8 cellular contexts compared by ENCODE assay signal in genomic region chr6:169751242-169752073, GRCh38. TPM values are rescaled to one million over a fixed set of nuclear protein-coding genes. Genes with fewer than 3 reads are reported as not detected.
DNase-seq lines count a peak whose midpoint lies in the region; ATAC-seq, FAIRE-seq and TF ChIP-seq lines count a peak whose summit lies in the region.

A gene with protein sequence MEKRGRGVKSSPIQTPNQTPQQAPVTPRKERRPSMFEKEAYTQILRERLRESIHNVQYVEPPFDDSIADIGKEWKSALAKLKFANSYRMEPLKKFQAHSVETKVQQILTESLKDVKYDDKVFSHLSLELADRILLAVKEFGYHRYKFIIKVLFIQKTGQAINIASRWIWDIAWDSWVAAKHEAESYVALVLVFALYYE (minus strand): TSS chr6:169751572. CDS start chr6:169751458, 114 bp downstream.
ERMARD (plus strand) TSS chr6:169751622; CDS start chr6:169751658, 36 bp downstream.

- H3K36me3 ChIP-seq in BJ (ENCODE audit: control insufficient read depth, insufficient read depth, low read length) = no peaks in the 10 kb centered on the region; the same call in 1 of the 2 replicates

- no peaks in the 10 kb centered on the region for H3K27me3 Mint-ChIP-seq in activated CD4-positive, alpha-beta T cell treated with anti-CD3 and anti-CD28 coated beads for 36 hours

- DNase-seq in BJ (ENCODE audit: low read depth) (peak; percentile 68), GM19239 (ENCODE audit: insufficient read length, low spot score) (peak; percentile 78), NCI-H510A (lab: John Stamatoyannopoulos, UW) (peak; percentile 82)
- DNase-seq in activated CD4-positive, alpha-beta T cell treated with anti-CD3 and anti-CD28 coated beads for 36 hours = peak; percentile 96
- peak; percentile 81 to 92 (median 90) for DNase-seq in stimulated activated CD4-positive, alpha-beta T cell treated with anti-CD3 and anti-CD28 coated beads, Interleukin-1b, Interleukin-23, amount 100 ng/mL, for 24 hours (ENCODE audit: low read depth in 4 of 4, low spot score in 1 of 4)

- H3K4me3 Mint-ChIP-seq in activated CD4-positive, alpha-beta T cell treated with anti-CD3 and anti-CD28 coated beads for 36 hours = peak within 1 kb of the TSS; percentile 95

- CTCF ChIA-PET in BJ (lab: Yijun Ruan, JAX) = interaction anchor here (1.0 to 1.1 kb wide), 2 partner anchors 48 to 80 kb away, joined by 3 read pairs; no protein-coding TSS in a partner anchor
- CTCF ChIA-PET in activated CD4-positive, alpha-beta T cell treated with anti-CD3 and anti-CD28 coated beads for 36 hours (lab: Charles Lee) = interaction anchor here (0.6 to 3.1 kb wide), 4 partner anchors 10 to 844 kb away, joined by 3 to 15 read pairs (median 3); no protein-coding TSS in a partner anchor

- TF ChIP-seq CTCF in BJ (IDR thresholded peaks at IDR 0.05; ENCODE audit: insufficient read depth, low read depth, low read length) = peak; percentile 28; the same call in 1 of the 2 replicates

- peak; percentile 94 for ATAC-seq in HG03442 (IDR thresholded peaks at IDR 0.05; ENCODE audit: unreplicated experiment)
- ATAC-seq in activated CD4-positive, alpha-beta T cell treated with anti-CD3 and anti-CD28 coated beads for 36 hours = peak; percentile 96

- H3K9me3 Mint-ChIP-seq in activated CD4-positive, alpha-beta T cell treated with anti-CD3 and anti-CD28 coated beads for 36 hours (ENCODE audit: low read depth) = peaks cover 2% of the 10 kb centered on the region

- peak within 1 kb of the TSS; percentile 95 for H3K27ac ChIP-seq in cingulate gyrus (ENCODE audit: low read depth, low read length)
- peak within 1 kb of the TSS; percentile 95 for H3K27ac ChIP-seq in layer of hippocampus (ENCODE audit: low read depth, low read length)

- intact Hi-C loops in activated CD4-positive, alpha-beta T cell treated with anti-CD3 and anti-CD28 coated beads for 36 hours (cut with DNase I, micrococcal nuclease) = loop anchor here (1.0 to 10.0 kb wide), 9 partner anchors 27 to 857 kb away; partner anchors contain the start of genes C6orf120 (in 2 of the 2), TBP (in 2 of the 2), WDR27 (in 2 of the 2) and FAM120B (in 1 of the 2)

- peak within 1 kb of the TSS; percentile 87 for H3K4me3 ChIP-seq in BJ (ENCODE audit: low read depth, low read length)

- FAIRE-seq in GM19239 (lab: Jason Lieb, UNC) = peak; percentile 95

- peaks cover 23% of the 10 kb centered on the region for H3K4me1 Mint-ChIP-seq in activated CD4-positive, alpha-beta T cell treated with anti-CD3 and anti-CD28 coated beads for 36 hours

- POLR2A ChIA-PET in BJ (lab: Charles Lee) = no interaction called here
- POLR2A ChIA-PET in activated CD4-positive, alpha-beta T cell treated with anti-CD3 and anti-CD28 coated beads for 36 hours (lab: Charles Lee) = interaction anchor here (0.8 to 3.7 kb wide), 3 partner anchors 27 to 50 kb away, joined by 3 to 14 read pairs (median 3); partner anchors contain the start of genes C6orf120, PHF10 and WDR27

- H3K27me3 ChIP-seq in BJ (ENCODE audit: control insufficient read depth, insufficient read depth, low read length) (no peaks in the 10 kb centered on the region), layer of hippocampus (ENCODE audit: control insufficient read depth, insufficient read depth, low read length) (no peaks in the 10 kb centered on the region)

- peaks cover 29% of the 10 kb centered on the region for H3K36me3 Mint-ChIP-seq in activated CD4-positive, alpha-beta T cell treated with anti-CD3 and anti-CD28 coated beads for 36 hours (ENCODE audit: low read depth)

- H3K27ac Mint-ChIP-seq in activated CD4-positive, alpha-beta T cell treated with anti-CD3 and anti-CD28 coated beads for 36 hours = peak within 1 kb of the TSS; percentile 97

RNA-seq across cellular contexts. Expression of the first gene that starts in this region (rescaled TPM):
- polyA plus RNA-seq in BJ (2011; rRNA removed) = 0.31 and 0.32 TPM in 2 replicates
- 0.41 TPM in 1 of 2 replicates, not detected in the other for polyA minus RNA-seq in BJ (2011; rRNA and poly(A)+ RNA removed)
- total RNA-seq in activated CD4-positive, alpha-beta T cell treated with anti-CD3 and anti-CD28 coated beads for 36 hours = 1 to 10 TPM; 2.0 to 2.4 TPM

RNA-seq across cellular contexts. Expression of gene ERMARD, which starts in this region (rescaled TPM):
- polyA plus RNA-seq in BJ (2011; rRNA removed) = 21.5 and 31.8 TPM in 2 replicates
- polyA minus RNA-seq in BJ (2011; rRNA and poly(A)+ RNA removed) = 11.5 and 14.7 TPM in 2 replicates
- 10 to 100 TPM; 19.2 to 30.2 TPM for total RNA-seq in activated CD4-positive, alpha-beta T cell treated with anti-CD3 and anti-CD28 coated beads for 36 hours

Comparison
In these comparisons a context has a peak if more than half of its experiments do, and no peak if none do; other contexts are left out.
1. Peak in every context shown above with its lines: DNase-seq, ATAC-seq, H3K4me3 ChIP-seq and H3K27ac ChIP-seq.